In the genomic region with DNA sequence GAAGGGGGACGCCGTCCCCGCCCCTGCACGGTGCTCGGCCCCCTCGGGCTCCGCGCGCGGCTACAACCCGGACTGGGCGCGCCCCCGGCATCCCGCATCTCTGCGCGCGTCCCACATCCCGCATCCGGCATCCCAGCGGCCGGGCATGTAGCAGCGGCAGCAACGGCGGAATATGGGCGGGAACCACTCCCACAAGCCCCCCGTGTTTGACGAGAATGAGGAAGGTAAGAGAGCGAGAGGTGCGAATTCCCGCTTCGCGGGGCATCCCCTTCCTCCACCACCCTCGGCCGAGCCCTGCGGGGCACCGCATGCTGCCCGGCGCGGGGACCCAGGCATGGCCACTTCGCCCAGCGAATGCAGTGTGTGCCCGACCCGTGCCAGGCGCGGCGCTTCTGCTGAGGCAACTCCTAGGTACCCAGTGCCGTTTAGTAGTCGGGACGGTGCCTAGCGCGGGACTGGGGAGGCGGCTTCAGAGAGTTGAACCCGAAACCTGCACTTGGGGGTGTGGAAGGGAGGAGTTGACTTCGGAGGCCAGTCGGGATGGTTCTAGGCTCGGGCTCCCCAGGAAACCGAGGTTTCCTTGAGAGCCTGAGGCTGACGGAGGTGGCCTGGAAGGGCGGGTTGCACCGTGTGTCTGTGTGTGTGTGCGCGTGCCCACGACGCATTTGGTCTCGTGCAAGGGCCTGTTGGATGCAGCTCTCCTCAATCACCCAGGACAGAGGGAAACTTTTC, we compare ENCODE assay signal across 1 cellular context.
A peak's percentile ranks its signal among the peaks of the same experiment; 100 is the strongest.
TF ChIP-seq lines count a peak whose summit lies in the region.

No MANE protein-coding gene starts in this region.

TF ChIP-seq in H1, 55 proteins besides CTCF, POLR2A, EP300 and RAD21:
- peak; percentile 86 for TF ChIP-seq EZH2 (IDR thresholded peaks at IDR 0.05; ENCODE audit: low read depth, low read length, severe bottlenecking)
- TF ChIP-seq RBBP5 (IDR thresholded peaks at IDR 0.05; ENCODE audit: borderline replicate concordance, low read depth, low read length), result peak; percentile 58; the same call in 1 of the 2 replicates
- TF ChIP-seq NANOG (IDR thresholded peaks at IDR 0.05; ENCODE audit: insufficient read depth, low read depth, low read length, poor library complexity, severe bottlenecking), result no peak
- TF ChIP-seq MAX (IDR thresholded peaks at IDR 0.05), result peak; percentile 67
- TF ChIP-seq, protein P1, sequence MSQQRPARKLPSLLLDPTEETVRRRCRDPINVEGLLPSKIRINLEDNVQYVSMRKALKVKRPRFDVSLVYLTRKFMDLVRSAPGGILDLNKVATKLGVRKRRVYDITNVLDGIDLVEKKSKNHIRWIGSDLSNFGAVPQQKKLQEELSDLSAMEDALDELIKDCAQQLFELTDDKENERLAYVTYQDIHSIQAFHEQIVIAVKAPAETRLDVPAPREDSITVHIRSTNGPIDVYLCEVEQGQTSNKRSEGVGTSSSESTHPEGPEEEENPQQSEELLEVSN (IDR thresholded peaks at IDR 0.05), result peak; percentile 92
- TF ChIP-seq CBX5 (IDR thresholded peaks at IDR 0.05; ENCODE audit: low read depth, low read length), result no peak
- TF ChIP-seq RFX5 (IDR thresholded peaks at IDR 0.05; ENCODE audit: borderline replicate concordance, low read depth, low read length), result no peak
- TF ChIP-seq CTBP2 (IDR thresholded peaks at IDR 0.05; ENCODE audit: borderline replicate concordance, insufficient read depth, insufficient read length, low read length), result peak; percentile 12
- TF ChIP-seq KDM4A (IDR thresholded peaks at IDR 0.05; ENCODE audit: low read depth, low read length, severe bottlenecking), result peak; percentile 89
- peak; percentile 73 for TF ChIP-seq SUZ12 (IDR thresholded peaks at IDR 0.05; ENCODE audit: low read length)
- TF ChIP-seq SIX5 (IDR thresholded peaks at IDR 0.05; ENCODE audit: low read depth, low read length), result no peak
- no peak for TF ChIP-seq ATF3 (IDR thresholded peaks at IDR 0.05; ENCODE audit: insufficient read depth, low read depth, low read length)
- peak; percentile 71 for TF ChIP-seq ASH2L (IDR thresholded peaks at IDR 0.05; ENCODE audit: low read length)
- TF ChIP-seq BCL11A (IDR thresholded peaks at IDR 0.05; ENCODE audit: low read depth in 2 of 2, low read length in 2 of 2), result no peak
- 0 out of 2 replicates have a peak, but pooled peaks have one; percentile 16 for TF ChIP-seq PHF8 (conservative IDR thresholded peaks at IDR 0.05; ENCODE audit: low read depth, low read length)
- TF ChIP-seq EGR1 (IDR thresholded peaks at IDR 0.05; ENCODE audit: borderline replicate concordance, low read depth, low read length), result no peak
